In the genomic region with DNA sequence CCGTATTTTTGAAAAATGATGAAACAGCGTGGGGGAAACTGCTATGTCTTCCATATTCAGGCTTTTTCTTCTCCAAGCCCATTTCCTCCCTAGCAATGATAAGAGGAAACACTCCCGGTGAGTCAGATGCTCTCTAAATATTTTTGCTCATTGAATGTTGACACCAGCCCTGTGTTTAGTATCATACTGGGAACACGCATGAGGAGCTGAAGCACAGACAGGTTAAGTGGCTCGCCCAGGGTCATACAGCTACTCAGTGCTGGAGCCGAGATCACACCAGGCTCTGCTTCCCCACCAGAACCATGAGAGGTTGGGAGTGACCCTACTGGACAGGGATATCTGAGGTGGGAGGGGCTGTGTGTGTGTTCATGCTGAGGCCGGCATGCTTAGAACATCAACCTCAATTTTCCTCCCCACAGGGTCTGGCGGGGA, we compare ENCODE assay signal across 8 cellular contexts. TPM values are rescaled to one million over a fixed set of nuclear protein-coding genes. Genes with fewer than 3 reads are reported as not detected.
DNase-seq lines count a peak whose midpoint lies in the region.

No MANE protein-coding gene starts in this region.

- no peaks in the 10 kb centered on the region for H3K36me3 ChIP-seq in adipocyte (ENCODE audit: control insufficient read depth, insufficient read depth, low read length, severe bottlenecking)

- H3K4me3 ChIP-seq in adipocyte (ENCODE audit: low read length) = no peak overlapping the region

- H3K9me3 ChIP-seq in adipocyte (ENCODE audit: control insufficient read depth, low read length) = peaks cover 2% of the 10 kb centered on the region

- peaks cover 7% of the 10 kb centered on the region for H3K4me1 ChIP-seq in adipocyte (ENCODE audit: control insufficient read depth, insufficient read depth, low read length)

- H3K9ac ChIP-seq in adipocyte (ENCODE audit: low read length) = no peak overlapping the region

- H3K27me3 ChIP-seq in adipocyte (replicated peaks; ENCODE audit: control insufficient read depth, insufficient read depth, low read length) = no peaks in the 10 kb centered on the region

- peak; percentile 17 for DNase-seq in COLO829 (ENCODE audit: low spot score)
- DNase-seq in HPDE6-E6E7 (ENCODE audit: extremely low spot score) = peak; percentile 96
- peak; percentile 48 for DNase-seq in adipocyte (ENCODE audit: low read depth)
- peak; percentile 12 for DNase-seq in mesenteric fat pad (ENCODE audit: low spot score)
- no peak for DNase-seq in hippocampal formation (lab: John Stamatoyannopoulos, UW)
- DNase-seq in NCI-H510A treated with DMSO at 0.1 percent for 48 hours (lab: John Stamatoyannopoulos, UW) = no peak
- no peak for DNase-seq in activated CD4-positive, alpha-beta T cell treated with anti-CD3 and anti-CD28 coated beads for 48 hours
- DNase-seq in DMS 273 treated with DMSO at 0.1 percent for 48 hours (lab: John Stamatoyannopoulos, UW) = no peak

RNA-seq across cellular contexts. Expression of a gene that starts 37.8 kb away (rescaled TPM):
- 96.3 TPM for total RNA-seq in mesenteric fat pad

RNA-seq across cellular contexts. Expression of a gene that starts 48.2 kb away (rescaled TPM):
- total RNA-seq in mesenteric fat pad = 0.10 TPM

RNA-seq across cellular contexts. Expression of a gene that starts 54.3 kb away (rescaled TPM):
- total RNA-seq in mesenteric fat pad = 5.0 TPM

Comparison
In these comparisons a context has a peak if more than half of its experiments do, and no peak if none do; other contexts are left out.
1. DNase-seq: peak in COLO829 (single experiment), HPDE6-E6E7 (single experiment), adipocyte (single experiment) and mesenteric fat pad (single experiment); none in hippocampal formation (0 of 2), NCI-H510A treated with DMSO at 0.1 percent for 48 hours (single experiment), activated CD4-positive, alpha-beta T cell treated with anti-CD3 and anti-CD28 coated beads for 48 hours (single experiment) and DMS 273 treated with DMSO at 0.1 percent for 48 hours (single experiment).